In the genomic region with DNA sequence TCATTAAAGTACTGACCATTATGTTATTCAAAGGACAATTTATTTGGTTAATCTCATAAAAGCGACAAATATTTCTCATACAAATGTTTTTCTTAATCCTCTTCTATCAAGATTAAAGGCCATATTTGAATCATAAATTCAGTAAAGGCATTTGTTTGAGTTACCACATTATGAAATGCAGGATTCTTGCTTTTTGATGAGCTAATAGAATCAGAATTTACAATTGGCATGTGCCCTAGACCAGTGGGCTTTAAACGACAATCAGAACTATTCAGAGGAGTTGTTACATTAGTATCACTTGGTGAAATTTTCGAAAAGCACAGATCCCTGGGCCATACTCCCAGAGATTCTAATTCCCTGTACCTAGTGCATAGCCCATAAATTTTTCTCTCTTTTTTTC, we compare ENCODE assay signal across 12 cellular contexts. TPM values are rescaled to one million over a fixed set of nuclear protein-coding genes. Genes with fewer than 3 reads are reported as not detected.
"Had no signal": no experiment of that assay in that cellular context is flagged by ENCODE, and none has a peak within 500 bp of the region (broad histone marks: within the 10 kb centered on the region; RNA-seq: fewer than 3 reads in every experiment).

No MANE protein-coding gene starts in this region.

- ATAC-seq: naive thymus-derived CD4-positive, alpha-beta T cell; stimulated activated naive B cell treated with anti-CD40 and anti-IgM and Interleukin-4, amounts not matched to agents 10 μg/mL and 1 μg/mL and 100 μg/mL, for 72 hours had no signal

- H3K36me3 ChIP-seq: esophagus squamous epithelium, right atrium auricular region had no signal

- H3K4me1 ChIP-seq: esophagus squamous epithelium, right atrium auricular region had no signal

- H3K9me3 ChIP-seq: esophagus squamous epithelium, right atrium auricular region had no signal

- H3K4me3 ChIP-seq: esophagus squamous epithelium, hepatocyte, right atrium auricular region had no signal

- H3K27me3 ChIP-seq: esophagus squamous epithelium, hepatocyte, right atrium auricular region had no signal

- DNase-seq: activated CD4-positive, CD25-positive, alpha-beta regulatory T cell; activated effector memory CD4-positive, alpha-beta T cell treated with Interleukin-2 at 50 U/mL for 16 hours; amygdala; esophagus squamous epithelium; midbrain; naive thymus-derived CD4-positive, alpha-beta T cell; stimulated activated naive B cell treated with anti-CD40 and anti-IgM and Interleukin-4, amounts not matched to agents 10 μg/mL and 1 μg/mL and 100 μg/mL, for 72 hours; substantia nigra; T-helper 2 cell; trophoblast cell had no signal

- H3K27ac ChIP-seq: esophagus squamous epithelium, hepatocyte, right atrium auricular region had no signal

RNA-seq across cellular contexts. Expression of gene KLHL4, which starts 55.3 kb away (rescaled TPM):
- total RNA-seq: naive thymus-derived CD4-positive, alpha-beta T cell had no signal
